7 cellular contexts compared by ENCODE assay signal in genomic region chr3:113844622-113845222, GRCh38. TPM values are rescaled to one million over a fixed set of nuclear protein-coding genes. Genes with fewer than 3 reads are reported as not detected.
DNase-seq lines count a peak whose midpoint lies in the region; ATAC-seq, FAIRE-seq and TF ChIP-seq lines count a peak whose summit lies in the region.

No MANE protein-coding gene starts in this region.

- no peaks in the 10 kb centered on the region for H3K79me2 ChIP-seq in fibroblast of lung (ENCODE audit: control insufficient read depth, insufficient read depth, low read length)

- peak; percentile 84 for FAIRE-seq in RCC 7860 (lab: Jason Lieb, UNC)

- DNase-seq in EH (ENCODE audit: low read depth) (peak; percentile 52), HuH-7 (ENCODE audit: low spot score) (peak; percentile 72), RCC 7860 (ENCODE audit: low spot score) (peak; percentile 39), fibroblast of lung (ENCODE audit: low read depth in 2 of 2) (peak; percentile 34 to 51), renal cortical epithelial cell (ENCODE audit: low read depth) (peak; percentile 69)

- no peak overlapping the region for H3K4me2 ChIP-seq in fibroblast of lung (ENCODE audit: extremely low read depth, insufficient read depth, low read length)

- peak; percentile 40 to 62 for TF ChIP-seq CTCF in fibroblast of lung (conservative IDR thresholded peaks at IDR 0.05 in 1 of 2, IDR thresholded peaks at IDR 0.05 in 1 of 2; ENCODE audit: low read depth in 1 of 2, low read length in 2 of 2)

- no peaks in the 10 kb centered on the region for H3K36me3 ChIP-seq in fibroblast of lung (ENCODE audit: control insufficient read depth, insufficient read depth, low read length)

- no peak overlapping the region for H3K4me3 ChIP-seq in fibroblast of lung (replicated peaks in 1 of 4; ENCODE audit: control extremely low read depth in 1 of 4, insufficient read depth in 1 of 4, low read depth in 3 of 4, low read length in 4 of 4)

- no peak overlapping the region for H3K9ac ChIP-seq in fibroblast of lung (ENCODE audit: insufficient read depth, low read length)

- no peak overlapping the region for H2AFZ ChIP-seq in fibroblast of lung (ENCODE audit: low read length)

- no peaks in the 10 kb centered on the region for H3K4me1 ChIP-seq in fibroblast of lung (ENCODE audit: control insufficient read depth, extremely low read depth, insufficient read depth, low read length)

- no peak for ATAC-seq in GM21367 (IDR thresholded peaks at IDR 0.05; ENCODE audit: unreplicated experiment)
- ATAC-seq in GM21529 (IDR thresholded peaks at IDR 0.05; ENCODE audit: unreplicated experiment) = no peak

- no peaks in the 10 kb centered on the region for H3K27me3 ChIP-seq in fibroblast of lung (ENCODE audit: control insufficient read depth, insufficient read depth, low read length)

- H3K9me3 ChIP-seq in fibroblast of lung (ENCODE audit: control insufficient read depth, insufficient read depth, low read depth, low read length) = no peaks in the 10 kb centered on the region

- no peak overlapping the region for H3K27ac ChIP-seq in fibroblast of lung (ENCODE audit: insufficient read depth, low read length)

- H4K20me1 ChIP-seq in fibroblast of lung (ENCODE audit: control insufficient read depth, extremely low read depth, insufficient read depth, low read length) = no peaks in the 10 kb centered on the region

RNA-seq across cellular contexts. Expression of gene GRAMD1C, which starts 6.1 kb away (rescaled TPM):
- 2.1 and 7.8 TPM in 2 replicates for total RNA-seq in fibroblast of lung
- polyA plus RNA-seq in fibroblast of lung = 0.82 and 2.2 TPM in 2 replicates
- 1.5 and 2.6 TPM in 2 replicates for polyA plus RNA-seq in fibroblast of lung (2012)
- not detected in 2 replicates for polyA minus RNA-seq in fibroblast of lung (ENCODE audit: low replicate concordance)
- 3.0 and 11.8 TPM in 2 replicates for total RNA-seq in renal cortical epithelial cell
